Comparison of ENCODE assay signal across 9 cellular contexts in the genomic region with DNA sequence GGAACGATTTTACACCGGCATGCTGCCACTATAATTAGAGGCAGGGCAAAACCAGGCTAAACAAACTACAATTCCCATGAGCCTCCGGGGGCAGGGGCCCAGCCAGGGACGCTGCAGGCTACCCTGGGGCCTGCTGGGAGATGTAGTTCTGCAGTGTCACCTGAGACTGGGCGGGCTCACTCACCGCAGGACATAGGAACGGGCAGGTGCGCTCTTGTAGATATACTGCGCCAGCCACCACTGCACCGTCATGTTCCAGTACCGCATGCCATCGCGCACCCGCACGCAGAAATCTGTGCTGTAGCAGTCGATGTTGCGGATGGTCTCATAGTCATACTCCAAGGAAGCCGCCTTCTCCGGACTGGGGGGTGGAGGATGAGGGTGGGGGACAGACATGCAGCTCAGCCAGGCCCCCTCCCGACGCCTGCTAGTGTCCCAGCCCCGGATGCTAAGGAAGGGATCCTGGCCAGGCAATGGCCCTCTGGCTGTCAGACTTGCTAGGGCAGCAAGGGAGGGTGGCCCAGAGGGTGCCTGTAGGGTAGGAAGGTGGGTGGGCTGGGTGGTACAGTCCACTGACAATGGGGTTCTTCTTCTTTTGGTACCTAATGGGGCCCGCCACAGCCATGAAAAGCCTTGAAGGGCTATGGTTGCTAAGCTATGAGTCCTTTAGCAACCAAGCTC. TPM values are rescaled to one million over a fixed set of nuclear protein-coding genes. Genes with fewer than 3 reads are reported as not detected.
DNase-seq lines count a peak whose midpoint lies in the region; ATAC-seq and TF ChIP-seq lines count a peak whose summit lies in the region.
"Had no signal": no experiment of that assay in that cellular context is flagged by ENCODE, and none has a peak within 500 bp of the region (broad histone marks: within the 10 kb centered on the region; RNA-seq: fewer than 3 reads in every experiment).

No MANE protein-coding gene starts in this region.

- H3K4me1 ChIP-seq in body of pancreas (peaks cover under 1% of the 10 kb centered on the region), osteoblast (ENCODE audit: insufficient read depth, low read length) (no peaks in the 10 kb centered on the region)

- intact Hi-C loops in body of pancreas (cut with DNase I) = no loop called here

- ATAC-seq in body of pancreas (peak; percentile 80), GM18909 (IDR thresholded peaks at IDR 0.05; ENCODE audit: poor library complexity, unreplicated experiment) (no peak), HG02885 (IDR thresholded peaks at IDR 0.05; ENCODE audit: poor library complexity, unreplicated experiment) (no peak), HG03097 (IDR thresholded peaks at IDR 0.05; ENCODE audit: low FRiP score, unreplicated experiment) (no peak)

- H3K27ac ChIP-seq in body of pancreas (no peak overlapping the region), osteoblast (ENCODE audit: low read depth, low read length) (no peak overlapping the region)

- no peak for TF ChIP-seq POLR2A in body of pancreas (IDR thresholded peaks at IDR 0.05)

- DNase-seq in NCI-H1092 treated with DMSO at 0.1 percent for 48 hours (lab: John Stamatoyannopoulos, UW) (peak; percentile 13), NCI-H1092 (lab: John Stamatoyannopoulos, UW) (no peak), NCI-H2171 (lab: John Stamatoyannopoulos, UW) (peak; percentile 22), body of pancreas (peak in 3 of 4 donors; percentile 45 to 54 (median 51)), osteoblast (ENCODE audit: insufficient read length, low spot score, missing footprints) (peak; percentile 86)

- H3K4me3 ChIP-seq in body of pancreas (no peak overlapping the region), osteoblast (ENCODE audit: insufficient read depth, low read length) (no peak overlapping the region)

- H3K27me3 ChIP-seq in body of pancreas (no peaks in the 10 kb centered on the region), osteoblast (ENCODE audit: insufficient read depth, low read length) (no peaks in the 10 kb centered on the region)

- no peak overlapping the region for H3K4me2 ChIP-seq in osteoblast (ENCODE audit: insufficient read depth, low read length)

- TF ChIP-seq CTCF in body of pancreas (IDR thresholded peaks at IDR 0.05) (no peak), osteoblast (IDR thresholded peaks at IDR 0.05; ENCODE audit: extremely low read depth, low read depth, low read length) (no peak)

- WGBS in body of pancreas, 2 donors = 70 to 78% methylated on average over 16 to 23 of the region's 23 CpGs

- H4K20me1 ChIP-seq in osteoblast (ENCODE audit: insufficient read depth, low read length) = peaks cover 15% of the 10 kb centered on the region

- no peak overlapping the region for H2AFZ ChIP-seq in osteoblast (ENCODE audit: low read length)

- H3K9me3 ChIP-seq in body of pancreas = no peaks in the 10 kb centered on the region
- H3K9me3 ChIP-seq in osteoblast (ENCODE audit: low read depth, low read length) = no peaks in the 10 kb centered on the region

- H3K36me3 ChIP-seq in body of pancreas (replicated peaks in 1 of 2; ENCODE audit: insufficient read depth in 1 of 2, low read depth in 2 of 2) = no peaks in the 10 kb centered on the region
- H3K36me3 ChIP-seq in osteoblast (ENCODE audit: insufficient read depth, low read length) = peaks cover 38% of the 10 kb centered on the region

- H3K79me2 ChIP-seq in osteoblast (ENCODE audit: insufficient read depth, low read length) = no peaks in the 10 kb centered on the region

RNA-seq across cellular contexts. Expression of gene TMC4, which starts 5.8 kb away (rescaled TPM):
- total RNA-seq in body of pancreas = 100 to 1,000 TPM in 1 of 2 donors, 10 to 100 TPM in 1; 57.3 to 126 TPM
- total RNA-seq in osteoblast = 0.29 and 0.72 TPM in 2 replicates
- total RNA-seq: dermis microvascular lymphatic vessel endothelial cell had no signal

RNA-seq across cellular contexts. Expression of gene MBOAT7, which starts 10.7 kb away (rescaled TPM):
- 10 to 100 TPM; 40.5 to 98.9 TPM for total RNA-seq in body of pancreas
- total RNA-seq in osteoblast = 26.1 and 30.1 TPM in 2 replicates

RNA-seq across cellular contexts. Expression of gene TSEN34, which starts 12.4 kb away (rescaled TPM):
- 10 to 100 TPM; 33.9 to 56.6 TPM for total RNA-seq in body of pancreas
- total RNA-seq in osteoblast = 73.1 and 76.3 TPM in 2 replicates

RNA-seq across cellular contexts. Expression of gene LENG1, which starts 19.2 kb away (rescaled TPM):
- total RNA-seq in body of pancreas = 1 to 10 TPM; 4.0 to 9.6 TPM
- total RNA-seq in osteoblast = 4.7 and 5.3 TPM in 2 replicates

RNA-seq across cellular contexts. Expression of gene RPS9, which starts 21.9 kb away (rescaled TPM):
- 1,000 to 10,000 TPM; 1,319 to 1,729 TPM for total RNA-seq in body of pancreas
- 1,229 and 1,336 TPM in 2 replicates for total RNA-seq in osteoblast

Comparison
In these comparisons a context has a peak if more than half of its experiments do, and no peak if none do; other contexts are left out.
1. RNA of gene TMC4, which starts 5.8 kb away (total RNA-seq): 57.3 to 126 TPM in body of pancreas; 0.29 to 0.72 TPM in osteoblast; every median in the first group is over 10 times any median in the second.